Comparison of ENCODE assay signal across 1 cellular context in the genomic region with DNA sequence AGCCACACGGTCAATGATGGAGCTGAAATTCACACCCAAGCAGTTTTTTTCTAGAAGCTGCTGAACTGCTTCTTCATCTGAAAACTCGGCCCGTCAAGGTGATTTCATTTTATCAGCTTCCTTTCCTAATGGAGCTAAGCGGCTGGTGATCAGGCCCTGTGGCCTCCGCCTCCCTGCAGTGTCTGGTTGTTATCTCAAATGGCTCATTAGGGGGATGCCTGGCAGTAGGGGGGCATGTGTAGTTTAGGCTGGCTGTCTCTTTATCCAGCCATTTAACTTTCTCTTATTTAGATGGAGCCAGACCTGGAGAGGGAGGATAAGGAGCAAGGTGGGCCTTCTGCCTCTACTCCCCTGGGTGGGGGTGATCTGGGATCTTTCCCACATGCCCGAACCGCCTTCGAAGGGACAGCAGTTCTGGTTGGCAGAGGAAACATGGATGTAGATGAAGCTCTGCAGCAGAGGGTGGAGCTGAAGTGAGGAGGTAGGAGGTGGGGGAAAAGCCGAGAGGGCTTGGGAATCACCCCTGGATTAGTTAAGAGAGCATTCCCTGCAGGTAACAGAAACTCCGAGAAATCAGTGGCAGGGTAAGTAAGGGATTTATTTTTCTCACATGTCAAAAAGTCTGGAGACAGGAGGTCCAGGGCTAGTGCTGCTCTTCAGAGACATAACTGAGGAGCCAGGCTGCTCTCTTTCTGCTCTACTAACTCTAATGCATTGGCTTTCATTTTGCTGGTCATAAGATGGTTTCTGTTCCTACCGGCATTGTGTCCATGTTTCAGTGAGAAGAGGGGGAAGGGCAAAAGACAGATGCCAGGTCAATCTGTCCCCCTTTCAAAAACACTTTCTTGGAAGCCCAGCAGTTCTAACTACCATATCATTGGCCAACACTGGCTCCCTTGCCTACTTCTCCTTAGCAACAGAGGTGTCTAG.
TF ChIP-seq lines count a peak whose summit lies in the region.

No MANE protein-coding gene starts in this region.

TF ChIP-seq in H1, 55 proteins besides CTCF, POLR2A, EP300 and RAD21 (continued from another document):
- TF ChIP-seq, protein P1, sequence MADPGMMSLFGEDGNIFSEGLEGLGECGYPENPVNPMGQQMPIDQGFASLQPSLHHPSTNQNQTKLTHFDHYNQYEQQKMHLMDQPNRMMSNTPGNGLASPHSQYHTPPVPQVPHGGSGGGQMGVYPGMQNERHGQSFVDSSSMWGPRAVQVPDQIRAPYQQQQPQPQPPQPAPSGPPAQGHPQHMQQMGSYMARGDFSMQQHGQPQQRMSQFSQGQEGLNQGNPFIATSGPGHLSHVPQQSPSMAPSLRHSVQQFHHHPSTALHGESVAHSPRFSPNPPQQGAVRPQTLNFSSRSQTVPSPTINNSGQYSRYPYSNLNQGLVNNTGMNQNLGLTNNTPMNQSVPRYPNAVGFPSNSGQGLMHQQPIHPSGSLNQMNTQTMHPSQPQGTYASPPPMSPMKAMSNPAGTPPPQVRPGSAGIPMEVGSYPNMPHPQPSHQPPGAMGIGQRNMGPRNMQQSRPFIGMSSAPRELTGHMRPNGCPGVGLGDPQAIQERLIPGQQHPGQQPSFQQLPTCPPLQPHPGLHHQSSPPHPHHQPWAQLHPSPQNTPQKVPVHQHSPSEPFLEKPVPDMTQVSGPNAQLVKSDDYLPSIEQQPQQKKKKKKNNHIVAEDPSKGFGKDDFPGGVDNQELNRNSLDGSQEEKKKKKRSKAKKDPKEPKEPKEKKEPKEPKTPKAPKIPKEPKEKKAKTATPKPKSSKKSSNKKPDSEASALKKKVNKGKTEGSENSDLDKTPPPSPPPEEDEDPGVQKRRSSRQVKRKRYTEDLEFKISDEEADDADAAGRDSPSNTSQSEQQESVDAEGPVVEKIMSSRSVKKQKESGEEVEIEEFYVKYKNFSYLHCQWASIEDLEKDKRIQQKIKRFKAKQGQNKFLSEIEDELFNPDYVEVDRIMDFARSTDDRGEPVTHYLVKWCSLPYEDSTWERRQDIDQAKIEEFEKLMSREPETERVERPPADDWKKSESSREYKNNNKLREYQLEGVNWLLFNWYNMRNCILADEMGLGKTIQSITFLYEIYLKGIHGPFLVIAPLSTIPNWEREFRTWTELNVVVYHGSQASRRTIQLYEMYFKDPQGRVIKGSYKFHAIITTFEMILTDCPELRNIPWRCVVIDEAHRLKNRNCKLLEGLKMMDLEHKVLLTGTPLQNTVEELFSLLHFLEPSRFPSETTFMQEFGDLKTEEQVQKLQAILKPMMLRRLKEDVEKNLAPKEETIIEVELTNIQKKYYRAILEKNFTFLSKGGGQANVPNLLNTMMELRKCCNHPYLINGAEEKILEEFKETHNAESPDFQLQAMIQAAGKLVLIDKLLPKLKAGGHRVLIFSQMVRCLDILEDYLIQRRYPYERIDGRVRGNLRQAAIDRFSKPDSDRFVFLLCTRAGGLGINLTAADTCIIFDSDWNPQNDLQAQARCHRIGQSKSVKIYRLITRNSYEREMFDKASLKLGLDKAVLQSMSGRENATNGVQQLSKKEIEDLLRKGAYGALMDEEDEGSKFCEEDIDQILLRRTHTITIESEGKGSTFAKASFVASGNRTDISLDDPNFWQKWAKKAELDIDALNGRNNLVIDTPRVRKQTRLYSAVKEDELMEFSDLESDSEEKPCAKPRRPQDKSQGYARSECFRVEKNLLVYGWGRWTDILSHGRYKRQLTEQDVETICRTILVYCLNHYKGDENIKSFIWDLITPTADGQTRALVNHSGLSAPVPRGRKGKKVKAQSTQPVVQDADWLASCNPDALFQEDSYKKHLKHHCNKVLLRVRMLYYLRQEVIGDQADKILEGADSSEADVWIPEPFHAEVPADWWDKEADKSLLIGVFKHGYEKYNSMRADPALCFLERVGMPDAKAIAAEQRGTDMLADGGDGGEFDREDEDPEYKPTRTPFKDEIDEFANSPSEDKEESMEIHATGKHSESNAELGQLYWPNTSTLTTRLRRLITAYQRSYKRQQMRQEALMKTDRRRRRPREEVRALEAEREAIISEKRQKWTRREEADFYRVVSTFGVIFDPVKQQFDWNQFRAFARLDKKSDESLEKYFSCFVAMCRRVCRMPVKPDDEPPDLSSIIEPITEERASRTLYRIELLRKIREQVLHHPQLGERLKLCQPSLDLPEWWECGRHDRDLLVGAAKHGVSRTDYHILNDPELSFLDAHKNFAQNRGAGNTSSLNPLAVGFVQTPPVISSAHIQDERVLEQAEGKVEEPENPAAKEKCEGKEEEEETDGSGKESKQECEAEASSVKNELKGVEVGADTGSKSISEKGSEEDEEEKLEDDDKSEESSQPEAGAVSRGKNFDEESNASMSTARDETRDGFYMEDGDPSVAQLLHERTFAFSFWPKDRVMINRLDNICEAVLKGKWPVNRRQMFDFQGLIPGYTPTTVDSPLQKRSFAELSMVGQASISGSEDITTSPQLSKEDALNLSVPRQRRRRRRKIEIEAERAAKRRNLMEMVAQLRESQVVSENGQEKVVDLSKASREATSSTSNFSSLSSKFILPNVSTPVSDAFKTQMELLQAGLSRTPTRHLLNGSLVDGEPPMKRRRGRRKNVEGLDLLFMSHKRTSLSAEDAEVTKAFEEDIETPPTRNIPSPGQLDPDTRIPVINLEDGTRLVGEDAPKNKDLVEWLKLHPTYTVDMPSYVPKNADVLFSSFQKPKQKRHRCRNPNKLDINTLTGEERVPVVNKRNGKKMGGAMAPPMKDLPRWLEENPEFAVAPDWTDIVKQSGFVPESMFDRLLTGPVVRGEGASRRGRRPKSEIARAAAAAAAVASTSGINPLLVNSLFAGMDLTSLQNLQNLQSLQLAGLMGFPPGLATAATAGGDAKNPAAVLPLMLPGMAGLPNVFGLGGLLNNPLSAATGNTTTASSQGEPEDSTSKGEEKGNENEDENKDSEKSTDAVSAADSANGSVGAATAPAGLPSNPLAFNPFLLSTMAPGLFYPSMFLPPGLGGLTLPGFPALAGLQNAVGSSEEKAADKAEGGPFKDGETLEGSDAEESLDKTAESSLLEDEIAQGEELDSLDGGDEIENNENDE (IDR thresholded peaks at IDR 0.05; ENCODE audit: insufficient replicate concordance, low read length), result no peak
- TF ChIP-seq ASH2L (IDR thresholded peaks at IDR 0.05; ENCODE audit: low read length), result peak; percentile 60
